In the genomic region with DNA sequence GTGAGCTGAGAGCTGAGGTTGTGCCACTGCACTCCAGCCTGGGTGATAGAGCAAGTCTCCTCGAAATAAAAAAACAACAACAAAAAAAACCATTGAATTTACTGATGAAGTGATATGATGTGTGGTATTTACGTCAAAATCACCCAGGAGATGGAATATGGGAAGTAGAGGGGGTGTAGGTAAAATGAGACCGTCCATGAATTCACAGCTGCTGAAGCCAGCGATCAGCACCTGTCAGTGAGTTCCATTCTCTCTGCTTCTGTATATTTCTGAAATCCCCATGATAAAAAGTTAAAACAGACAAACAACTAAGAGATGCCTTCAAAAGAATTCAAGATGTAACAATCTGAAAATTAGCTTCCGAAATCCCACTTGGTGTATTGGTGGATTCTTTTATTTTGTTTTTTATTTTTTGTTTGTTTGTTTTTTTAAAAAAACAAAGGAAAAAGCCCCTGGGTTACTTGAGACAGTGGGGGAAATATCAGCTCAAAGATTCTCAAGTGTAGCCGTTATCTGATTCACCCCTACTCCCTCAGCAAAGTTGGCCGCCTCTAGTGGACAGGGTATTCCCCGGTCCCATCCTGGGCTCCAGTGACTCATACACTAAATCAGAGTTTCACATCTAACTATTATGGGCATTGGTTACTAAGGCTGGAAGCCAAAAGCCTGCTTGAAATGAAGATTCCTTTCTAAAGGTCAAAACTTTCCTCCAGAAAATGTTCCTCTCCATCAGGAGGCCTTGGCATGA, we compare ENCODE assay signal across 8 cellular contexts.
DNase-seq lines count a peak whose midpoint lies in the region; ATAC-seq, FAIRE-seq and TF ChIP-seq lines count a peak whose summit lies in the region.

No MANE protein-coding gene starts in this region.

- H3K36me3 Mint-ChIP-seq in activated T-cell treated with anti-CD3 and anti-CD28 coated beads, Interleukin-2, amount 50 U/mL, for 4 hours (ENCODE audit: insufficient read depth) = no peaks in the 10 kb centered on the region
- H3K36me3 Mint-ChIP-seq in natural killer cell treated with Interleukin-12 subunit alpha and Interleukin-12 subunit beta and Interleukin-15 and Interleukin-18, amount 100 ng/mL, for 72 hours = no peaks in the 10 kb centered on the region
- H3K36me3 Mint-ChIP-seq in progenitor cell of endocrine pancreas (ENCODE audit: insufficient read depth) = no peaks in the 10 kb centered on the region
- H3K36me3 Mint-ChIP-seq in endodermal cell (ENCODE audit: low read depth) = no peaks in the 10 kb centered on the region

- WGBS in endodermal cell (ENCODE audit: insufficient coverage in 1 of 2, insufficient read length in 1 of 2), 2 experiments = 78 to 88% methylated on average over 2 to 8 of the region's 8 CpGs

- H3K27me3 ChIP-seq in endodermal cell (ENCODE audit: control insufficient read depth, insufficient read depth, low read length, poor library complexity, severe bottlenecking) = no peaks in the 10 kb centered on the region

- H3K4me3 Mint-ChIP-seq in activated T-cell treated with anti-CD3 and anti-CD28 coated beads, Interleukin-2, amount 50 U/mL, for 4 hours = no peak overlapping the region
- H3K4me3 Mint-ChIP-seq in natural killer cell treated with Interleukin-12 subunit alpha and Interleukin-12 subunit beta and Interleukin-15 and Interleukin-18, amount 100 ng/mL, for 72 hours = peak overlapping the region; percentile 69
- no peak overlapping the region for H3K4me3 Mint-ChIP-seq in progenitor cell of endocrine pancreas (ENCODE audit: low read depth)
- H3K4me3 Mint-ChIP-seq in endodermal cell = no peak overlapping the region

- peak; percentile 80 for FAIRE-seq in GM19239 (lab: Jason Lieb, UNC)

- H3K9ac ChIP-seq in endodermal cell (ENCODE audit: extremely low read depth, low read length, poor library complexity, severe bottlenecking) = no peak overlapping the region

- H3K4me3 ChIP-seq in endodermal cell (ENCODE audit: low read length) = no peak overlapping the region

- H3K36me3 ChIP-seq in endodermal cell (ENCODE audit: control insufficient read depth, insufficient read depth, low read length) = no peaks in the 10 kb centered on the region

- H3K4me1 Mint-ChIP-seq in activated T-cell treated with anti-CD3 and anti-CD28 coated beads, Interleukin-2, amount 50 U/mL, for 4 hours (ENCODE audit: low read depth) = peaks cover 24% of the 10 kb centered on the region
- H3K4me1 Mint-ChIP-seq in natural killer cell treated with Interleukin-12 subunit alpha and Interleukin-12 subunit beta and Interleukin-15 and Interleukin-18, amount 100 ng/mL, for 72 hours (ENCODE audit: low read depth in 2 of 2) = peaks cover 52 to 62% of the 10 kb centered on the region in 2 donors
- H3K4me1 Mint-ChIP-seq in progenitor cell of endocrine pancreas (ENCODE audit: low read depth) (peaks cover 3% of the 10 kb centered on the region), endodermal cell (no peaks in the 10 kb centered on the region)

- H3K9me3 Mint-ChIP-seq in activated T-cell treated with anti-CD3 and anti-CD28 coated beads, Interleukin-2, amount 50 U/mL, for 4 hours = no peaks in the 10 kb centered on the region
- no peaks in the 10 kb centered on the region for H3K9me3 Mint-ChIP-seq in natural killer cell treated with Interleukin-12 subunit alpha and Interleukin-12 subunit beta and Interleukin-15 and Interleukin-18, amount 100 ng/mL, for 72 hours
- no peaks in the 10 kb centered on the region for H3K9me3 Mint-ChIP-seq in progenitor cell of endocrine pancreas (ENCODE audit: low read depth)
- H3K9me3 Mint-ChIP-seq in endodermal cell = no peaks in the 10 kb centered on the region

- no peaks in the 10 kb centered on the region for H3K4me1 ChIP-seq in endodermal cell (ENCODE audit: control insufficient read depth, insufficient read depth, low read length)

- H3K27me3 Mint-ChIP-seq in activated T-cell treated with anti-CD3 and anti-CD28 coated beads, Interleukin-2, amount 50 U/mL, for 4 hours (ENCODE audit: low read depth) = no peaks in the 10 kb centered on the region
- no peaks in the 10 kb centered on the region for H3K27me3 Mint-ChIP-seq in natural killer cell treated with Interleukin-12 subunit alpha and Interleukin-12 subunit beta and Interleukin-15 and Interleukin-18, amount 100 ng/mL, for 72 hours
- H3K27me3 Mint-ChIP-seq in progenitor cell of endocrine pancreas (no peaks in the 10 kb centered on the region), endodermal cell (ENCODE audit: insufficient read depth) (no peaks in the 10 kb centered on the region)

- no peak overlapping the region for H3K27ac ChIP-seq in endodermal cell (ENCODE audit: low read depth, low read length)

- in situ Hi-C loops in Caki2 (cut with HindIII; ENCODE audit: low pct_unique_long_range_greater_than_20kb, low sequenced_read_pairs) = no loop called here

- DNase-seq in Caki2 (ENCODE audit: low read depth) = peak; percentile 58
- no peak for DNase-seq in GM19239 (ENCODE audit: insufficient read length, low spot score)
- peak; percentile 11 for DNase-seq in activated T-cell treated with anti-CD3 and anti-CD28 coated beads, Interleukin-2, amount 50 U/mL, for 4 hours
- peak; percentile 83 for DNase-seq in natural killer cell treated with Interleukin-12 subunit alpha and Interleukin-12 subunit beta and Interleukin-15 and Interleukin-18, amount 100 ng/mL, for 72 hours (ENCODE audit: low spot score)
- no peak for DNase-seq in progenitor cell of endocrine pancreas (ENCODE audit: low spot score, unreplicated experiment)
- no peak for DNase-seq in NCI-H1092 treated with DMSO at 0.1 percent for 48 hours (lab: John Stamatoyannopoulos, UW)
- no peak for DNase-seq in endodermal cell

- no peaks in the 10 kb centered on the region for H3K9me3 ChIP-seq in endodermal cell (ENCODE audit: control insufficient read depth, low read length)

- peak; percentile 94 for ATAC-seq in HG03342 (IDR thresholded peaks at IDR 0.05; ENCODE audit: unreplicated experiment)
- peak; percentile 74 to 84 for ATAC-seq in activated T-cell treated with anti-CD3 and anti-CD28 coated beads, Interleukin-2, amount 50 U/mL, for 4 hours
- peak; percentile 95 for ATAC-seq in natural killer cell treated with Interleukin-12 subunit alpha and Interleukin-12 subunit beta and Interleukin-15 and Interleukin-18, amount 100 ng/mL, for 72 hours

- TF ChIP-seq CTCF in progenitor cell of endocrine pancreas (IDR thresholded peaks at IDR 0.05; ENCODE audit: unreplicated experiment) (no peak), endodermal cell (conservative IDR thresholded peaks at IDR 0.05) (no peak)

- peak overlapping the region; percentile 87 to 92 for H3K27ac Mint-ChIP-seq in natural killer cell treated with Interleukin-12 subunit alpha and Interleukin-12 subunit beta and Interleukin-15 and Interleukin-18, amount 100 ng/mL, for 72 hours
- H3K27ac Mint-ChIP-seq in progenitor cell of endocrine pancreas (no peak overlapping the region), endodermal cell (no peak overlapping the region)

Comparison
In these comparisons a context has a peak if more than half of its experiments do, and no peak if none do; other contexts are left out.
1. DNase-seq: peak in Caki2 (single experiment), activated T-cell treated with anti-CD3 and anti-CD28 coated beads, Interleukin-2, amount 50 U/mL, for 4 hours (single experiment) and natural killer cell treated with Interleukin-12 subunit alpha and Interleukin-12 subunit beta and Interleukin-15 and Interleukin-18, amount 100 ng/mL, for 72 hours (single experiment); none in GM19239 (single experiment), progenitor cell of endocrine pancreas (single experiment), NCI-H1092 treated with DMSO at 0.1 percent for 48 hours (single experiment) and endodermal cell (single experiment).
2. H3K27ac Mint-ChIP-seq: peak in natural killer cell treated with Interleukin-12 subunit alpha and Interleukin-12 subunit beta and Interleukin-15 and Interleukin-18, amount 100 ng/mL, for 72 hours (2 of 2); none in progenitor cell of endocrine pancreas (single experiment) and endodermal cell (single experiment).
3. Peak in every context shown above with its lines, with median percentiles within 50 percentile points of each other: ATAC-seq.